ENCODE assay signal across 18 cellular contexts in the genomic region with DNA sequence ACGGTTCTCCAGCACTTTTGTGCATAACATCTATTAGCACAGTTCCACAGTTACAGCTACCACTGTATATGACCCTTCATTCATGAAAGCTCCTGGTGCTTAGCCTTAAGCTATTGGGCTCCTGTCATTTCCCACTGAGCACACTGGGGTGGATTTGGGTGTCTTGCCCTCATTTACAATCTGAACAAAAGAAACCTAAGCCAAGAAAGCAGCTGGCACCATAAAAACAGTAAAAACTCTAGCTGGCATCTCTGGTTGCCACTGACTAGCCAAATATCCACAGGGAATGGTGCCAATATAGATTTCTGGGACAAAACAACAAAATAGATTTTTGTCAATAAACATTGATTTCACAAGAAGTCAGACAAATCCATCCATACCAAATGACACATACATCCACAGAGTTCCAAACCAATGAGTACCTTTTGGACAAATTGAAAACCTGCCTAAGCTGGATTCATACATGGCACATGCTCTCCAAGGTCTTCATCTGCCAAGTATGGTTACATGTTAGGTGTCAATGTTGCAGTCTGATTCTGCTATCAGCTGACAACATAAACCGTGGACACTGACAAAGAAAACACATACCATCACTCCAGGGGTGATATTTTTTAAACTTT.
"Had no signal": no experiment of that assay in that cellular context is flagged by ENCODE, and none has a peak within 500 bp of the region (broad histone marks: within the 10 kb centered on the region; RNA-seq: fewer than 3 reads in every experiment).

No MANE protein-coding gene starts in this region.

- DNase-seq: activated CD4-positive, alpha-beta T cell treated with anti-CD3 and anti-CD28 coated beads for 36 hours; activated CD8-positive, alpha-beta memory T cell treated with anti-CD3 and anti-CD28 coated beads, Interleukin-2, amount 50 U/mL, for 4 hours; activated CD8-positive, alpha-beta T cell treated with anti-CD3 and anti-CD28 coated beads for 36 hours; activated gamma-delta T cell treated with Interleukin-2 at 50 U/mL for 16 hours; activated naive CD8-positive, alpha-beta T cell treated with anti-CD3 and anti-CD28 coated beads for 36 hours; activated T-cell treated with anti-CD3 and anti-CD28 coated beads, Interleukin-2, amount 50 U/mL, for 72 hours; esophagus squamous epithelium; foreskin keratinocyte; left colon; ovary; stimulated activated CD4-positive, alpha-beta T cell treated with anti-CD3 and anti-CD28 coated beads, Interleukin-4, amount 100 ng/mL, for 1 hour; stimulated activated CD8-positive, alpha-beta memory T cell treated with anti-CD3 and anti-CD28 coated beads, Interleukin-4, amount 100 ng/mL, for 48 hours; T-helper 9 cell; testis; upper lobe of right lung had no signal

- H3K4me3 ChIP-seq: breast epithelium, esophagus squamous epithelium, lung, ovary, testis, upper lobe of right lung had no signal

- H3K4me1 ChIP-seq: breast epithelium, foreskin keratinocyte, testis, upper lobe of right lung had no signal

- H3K9me3 ChIP-seq: breast epithelium, esophagus squamous epithelium, ovary, testis, upper lobe of right lung had no signal

- H3K27ac ChIP-seq: breast epithelium, esophagus squamous epithelium, foreskin keratinocyte, ovary, testis, upper lobe of right lung, VCaP had no signal

- H3K36me3 ChIP-seq: breast epithelium, esophagus squamous epithelium, ovary, upper lobe of right lung had no signal

- ATAC-seq: activated CD4-positive, alpha-beta T cell treated with anti-CD3 and anti-CD28 coated beads for 36 hours; activated CD8-positive, alpha-beta T cell treated with anti-CD3 and anti-CD28 coated beads for 36 hours; activated T-cell treated with anti-CD3 and anti-CD28 coated beads, Interleukin-2, amount 50 U/mL, for 72 hours; foreskin keratinocyte; left colon; upper lobe of right lung had no signal

- H3K27me3 ChIP-seq: breast epithelium, esophagus squamous epithelium, foreskin keratinocyte, ovary, testis, upper lobe of right lung had no signal
